ENCODE assay signal across 1 cellular context in the genomic region with DNA sequence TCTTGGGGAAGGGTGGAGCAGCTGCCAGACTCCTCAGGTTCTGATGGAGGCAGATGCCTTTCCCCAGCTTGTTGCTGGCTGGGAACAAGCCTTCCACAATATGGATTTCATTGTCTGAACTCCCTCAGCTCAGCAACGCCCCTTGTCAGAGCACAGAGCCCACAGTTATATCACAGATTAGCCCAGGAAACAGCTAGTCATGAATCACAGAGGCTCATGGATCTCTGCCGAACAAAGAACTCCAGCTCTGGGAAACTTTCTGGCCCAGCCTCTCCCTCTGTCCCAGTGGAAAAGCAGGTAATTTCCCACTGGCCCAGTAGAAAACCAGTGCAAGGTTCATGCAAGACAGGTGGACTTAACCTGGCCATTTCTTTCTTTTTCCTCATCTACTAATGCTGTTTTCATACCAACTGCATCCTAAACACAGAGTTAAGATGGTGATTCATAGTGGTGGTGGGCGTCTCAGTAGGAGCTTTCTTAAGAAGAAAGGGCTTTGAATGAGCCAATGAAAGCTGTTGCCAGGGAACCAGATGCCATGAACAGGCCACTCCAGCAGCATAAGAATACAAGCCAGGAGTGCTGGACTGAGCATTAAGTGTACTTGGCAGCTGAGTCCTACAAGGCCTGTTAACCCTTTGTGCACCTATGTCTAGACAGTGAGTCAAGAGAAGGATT.
TF ChIP-seq lines count a peak whose summit lies in the region.

No MANE protein-coding gene starts in this region.

TF ChIP-seq in HEK293, 187 proteins besides CTCF, POLR2A, EP300 and RAD21 (continued from another document):
- TF ChIP-seq ZBTB20 (tag by site-specific recombination; IDR thresholded peaks at IDR 0.05) (0 out of 2 replicates have a peak, but pooled peaks have one; percentile 31), ZNF660 (tag by site-specific recombination; IDR thresholded peaks at IDR 0.05) (no peak), ZBTB17 (tag by site-specific recombination; IDR thresholded peaks at IDR 0.05) (peak; percentile 65), OVOL3 (tag by site-specific recombination; IDR thresholded peaks at IDR 0.05) (no peak)
